Comparison of ENCODE assay signal across 8 cellular contexts in the genomic region with DNA sequence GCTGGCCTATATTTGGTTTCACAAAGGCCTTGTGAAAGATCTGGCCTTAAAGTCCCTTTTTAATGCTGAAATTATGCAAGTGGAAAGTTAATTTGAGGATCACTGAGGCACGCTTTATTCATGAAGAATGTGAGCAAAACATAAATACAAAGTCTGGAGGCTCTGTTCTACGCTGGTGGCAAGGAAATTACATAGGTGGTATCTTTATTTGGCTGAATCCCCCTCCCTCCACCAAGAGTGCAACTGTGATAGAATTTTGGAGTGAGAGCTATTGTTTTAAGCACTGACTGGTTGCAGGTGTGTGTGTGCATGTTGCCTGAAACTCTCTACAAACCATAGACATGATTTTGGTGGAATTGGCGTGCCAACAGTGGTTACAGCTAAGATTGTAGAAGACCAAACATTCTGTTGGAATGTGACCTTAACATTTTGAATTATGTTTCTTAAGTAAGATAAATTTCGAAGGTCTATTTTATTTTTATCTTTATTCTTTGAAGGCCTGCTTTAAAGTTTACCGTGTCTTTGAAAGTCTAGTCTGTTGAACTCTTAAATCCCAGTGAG.
A peak's percentile ranks its signal among the peaks of the same experiment; 100 is the strongest.
DNase-seq lines count a peak whose midpoint lies in the region; ATAC-seq and TF ChIP-seq lines count a peak whose summit lies in the region.

No MANE protein-coding gene starts in this region.

- no peaks in the 10 kb centered on the region; the same call in 1 of the 2 replicates for H3F3A ChIP-seq in OCI-LY1 (ENCODE audit: insufficient read depth, low read length)
- H3F3A ChIP-seq in neural progenitor cell (ENCODE audit: low read depth): peaks cover 18% of the 10 kb centered on the region

- no peak for DNase-seq in CD8-positive, alpha-beta T cell
- DNase-seq in effector memory CD8-positive, alpha-beta T cell: no peak
- DNase-seq in neural progenitor cell (ENCODE audit: low spot score) (no peak), GOT3 (lab: John Stamatoyannopoulos, UW) (no peak)

- no peaks in the 10 kb centered on the region for H3K27me3 ChIP-seq in CD8-positive, alpha-beta T cell (ENCODE audit: insufficient read depth, low read length)
- H3K27me3 ChIP-seq in OCI-LY1 (ENCODE audit: insufficient read depth, low read length) (no peaks in the 10 kb centered on the region), neural progenitor cell (no peaks in the 10 kb centered on the region)

- H3K4me1 ChIP-seq in CD8-positive, alpha-beta T cell (ENCODE audit: insufficient read depth, low read length): peaks cover 94% of the 10 kb centered on the region
- H3K4me1 ChIP-seq in OCI-LY1 (ENCODE audit: insufficient read depth, low read length, severe bottlenecking): peaks cover 69% of the 10 kb centered on the region
- H3K4me1 ChIP-seq in neural progenitor cell: peaks cover 40% of the 10 kb centered on the region

- H3K4me3 ChIP-seq in CD8-positive, alpha-beta T cell (ENCODE audit: low read depth, low read length): peak overlapping the region; percentile 13
- H3K4me3 ChIP-seq in OCI-LY1 (ENCODE audit: low read depth, low read length, poor library complexity, severe bottlenecking): peak overlapping the region; percentile 18
- no peak overlapping the region for H3K4me3 ChIP-seq in neural progenitor cell

- no peaks in the 10 kb centered on the region for H3K27me3 Mint-ChIP-seq in CD8-positive, alpha-beta T cell (ENCODE audit: low read depth)
- no peaks in the 10 kb centered on the region for H3K27me3 Mint-ChIP-seq in effector memory CD8-positive, alpha-beta T cell
- peaks cover 2% of the 10 kb centered on the region for H3K27me3 Mint-ChIP-seq in neural progenitor cell (ENCODE audit: insufficient read depth, low read depth)

- H3K4me2 ChIP-seq in OCI-LY1 (ENCODE audit: low read length) (peak overlapping the region; percentile 52), neural progenitor cell (peak overlapping the region; percentile 41)

- peak overlapping the region; percentile 100 for H3K27ac Mint-ChIP-seq in CD8-positive, alpha-beta T cell
- H3K27ac Mint-ChIP-seq in effector memory CD8-positive, alpha-beta T cell: peak overlapping the region; percentile 98 to 99
- H3K27ac Mint-ChIP-seq in neural progenitor cell: no peak overlapping the region

- H3K79me2 ChIP-seq in OCI-LY1 (ENCODE audit: insufficient read depth, low read length): no peaks in the 10 kb centered on the region; the same call in 1 of the 2 replicates
- peaks cover 100% of the 10 kb centered on the region for H3K79me2 ChIP-seq in neural progenitor cell (ENCODE audit: low read depth)

- H3K36me3 ChIP-seq in CD8-positive, alpha-beta T cell (ENCODE audit: insufficient read depth, low read length): no peaks in the 10 kb centered on the region
- H3K36me3 ChIP-seq in OCI-LY1 (ENCODE audit: insufficient read depth, low read length) (no peaks in the 10 kb centered on the region), neural progenitor cell (no peaks in the 10 kb centered on the region)

- no peaks in the 10 kb centered on the region for H3K9me3 ChIP-seq in CD8-positive, alpha-beta T cell (ENCODE audit: low read length)
- no peaks in the 10 kb centered on the region for H3K9me3 ChIP-seq in OCI-LY1 (ENCODE audit: low read length)
- no peaks in the 10 kb centered on the region for H3K9me3 ChIP-seq in neural progenitor cell (ENCODE audit: low read depth)

- H3K27ac ChIP-seq in CD8-positive, alpha-beta T cell (ENCODE audit: low read depth, low read length): peak overlapping the region; percentile 87
- H3K27ac ChIP-seq in OCI-LY1 (ENCODE audit: low read depth, low read length, poor library complexity, severe bottlenecking) (peak overlapping the region; percentile 90), neural progenitor cell (no peak overlapping the region)

- intact Hi-C loops in CD8-positive, alpha-beta T cell (cut with DNase I, micrococcal nuclease): loop anchor here (1.0 to 10.0 kb wide), 8 partner anchors 10 to 662 kb away; a partner anchor contains a TSS

- peaks cover 19% of the 10 kb centered on the region for H3K36me3 Mint-ChIP-seq in CD8-positive, alpha-beta T cell
- peaks cover 49% of the 10 kb centered on the region for H3K36me3 Mint-ChIP-seq in effector memory CD8-positive, alpha-beta T cell (ENCODE audit: insufficient read depth)
- peaks cover 5% of the 10 kb centered on the region for H3K36me3 Mint-ChIP-seq in neural progenitor cell

- no peaks in the 10 kb centered on the region for H3K9me3 Mint-ChIP-seq in CD8-positive, alpha-beta T cell
- H3K9me3 Mint-ChIP-seq in effector memory CD8-positive, alpha-beta T cell: no peaks in the 10 kb centered on the region
- H3K9me3 Mint-ChIP-seq in neural progenitor cell: peaks cover 2% of the 10 kb centered on the region

- POLR2A ChIA-PET in CD8-positive, alpha-beta T cell (lab: Charles Lee): interaction anchor here (1.9 to 8.8 kb wide), 3 partner anchors 8 to 12 kb away, joined by 6 to 91 read pairs (median 13); no protein-coding TSS in a partner anchor

- H3K4me3 Mint-ChIP-seq in CD8-positive, alpha-beta T cell: peak overlapping the region; percentile 81
- peak overlapping the region; percentile 67 to 78 for H3K4me3 Mint-ChIP-seq in effector memory CD8-positive, alpha-beta T cell
- H3K4me3 Mint-ChIP-seq in neural progenitor cell: no peak overlapping the region

- H3K9me2 ChIP-seq in OCI-LY1 (ENCODE audit: low read depth, low read length): no peaks in the 10 kb centered on the region

- no peak for TF ChIP-seq CTCF in CD8-positive, alpha-beta T cell (IDR thresholded peaks at IDR 0.05)
- TF ChIP-seq CTCF in OCI-LY1 (IDR thresholded peaks at IDR 0.05; ENCODE audit: low read length) (no peak), neural progenitor cell (IDR thresholded peaks at IDR 0.05) (no peak)

- peaks cover 95% of the 10 kb centered on the region for H3K4me1 Mint-ChIP-seq in CD8-positive, alpha-beta T cell (ENCODE audit: low read depth)
- H3K4me1 Mint-ChIP-seq in effector memory CD8-positive, alpha-beta T cell (ENCODE audit: low read depth in 2 of 2): peaks cover 62 to 80% of the 10 kb centered on the region in 2 donors
- H3K4me1 Mint-ChIP-seq in neural progenitor cell: peaks cover 34% of the 10 kb centered on the region

- H4K20me1 ChIP-seq in OCI-LY1 (ENCODE audit: insufficient read depth, low read length): no peaks in the 10 kb centered on the region
- H4K20me1 ChIP-seq in neural progenitor cell (ENCODE audit: low read depth): peaks cover 75% of the 10 kb centered on the region

- CTCF ChIA-PET in CD8-positive, alpha-beta T cell (lab: Charles Lee): interaction anchor here (0.9 to 4.7 kb wide), 5 partner anchors 8 to 26 kb away, joined by 3 to 29 read pairs (median 4); no protein-coding TSS in a partner anchor

- H3K9ac ChIP-seq in OCI-LY1 (ENCODE audit: low read length) (peak overlapping the region; percentile 42; the same call in 1 of the 2 replicates), neural progenitor cell (no peak overlapping the region)

- H2AFZ ChIP-seq in OCI-LY1 (ENCODE audit: low read length) (no peak overlapping the region), neural progenitor cell (replicated peaks) (no peak overlapping the region)

- ATAC-seq in CD8-positive, alpha-beta T cell: no peak
- ATAC-seq in effector memory CD8-positive, alpha-beta T cell (replicated peaks): no peak
- ATAC-seq in GM19023 (IDR thresholded peaks at IDR 0.05; ENCODE audit: unreplicated experiment) (no peak), GM18909 (IDR thresholded peaks at IDR 0.05; ENCODE audit: poor library complexity, unreplicated experiment) (no peak), HG03159 (IDR thresholded peaks at IDR 0.05; ENCODE audit: unreplicated experiment) (no peak)
